8 cellular contexts compared by ENCODE assay signal in the genomic region with DNA sequence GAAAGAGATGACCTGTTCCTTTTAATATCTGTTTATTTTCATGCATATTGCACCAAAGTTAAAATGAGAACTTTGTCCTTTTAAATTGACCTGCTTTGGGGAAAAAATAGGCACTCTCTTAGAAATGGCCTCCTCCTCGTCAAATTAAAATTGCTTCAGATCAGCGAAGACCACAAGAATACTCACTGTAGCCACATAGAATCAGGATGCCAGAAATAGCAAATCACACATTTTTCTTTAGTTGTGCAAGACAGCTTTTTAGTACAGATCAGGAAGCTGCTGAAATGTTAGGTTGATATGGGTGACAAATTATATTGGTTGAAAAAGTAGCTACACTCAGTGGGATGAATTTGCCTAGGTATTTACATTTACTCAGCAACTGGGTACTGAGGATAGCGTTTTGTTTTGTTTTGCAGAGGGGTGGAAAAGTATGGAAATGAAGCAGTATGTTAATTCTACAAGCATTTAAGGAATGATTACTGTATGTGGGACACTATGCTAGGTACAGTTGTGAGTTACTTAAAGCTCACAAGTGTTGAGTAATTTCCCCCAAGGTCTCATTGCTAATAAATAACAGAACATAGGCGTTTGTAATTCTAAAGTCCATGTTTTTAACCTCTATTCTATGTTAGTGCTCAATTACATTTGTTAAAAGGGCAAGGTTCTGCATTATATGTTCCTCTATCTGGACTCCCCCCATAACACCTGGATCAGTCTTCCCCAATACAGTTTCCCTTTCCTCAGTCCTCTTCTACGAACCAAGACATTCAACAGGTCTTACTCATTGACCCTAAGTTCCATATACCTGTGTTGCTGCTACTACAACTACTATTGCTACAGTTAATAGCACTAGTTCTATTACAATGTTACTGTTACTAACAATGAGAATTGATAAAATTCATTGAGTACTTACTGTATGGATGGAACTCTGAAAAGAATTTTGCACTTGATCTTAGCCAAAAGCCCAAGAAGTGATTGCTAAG.
A peak's percentile ranks its signal among the peaks of the same experiment; 100 is the strongest.
DNase-seq lines count a peak whose midpoint lies in the region; ATAC-seq, FAIRE-seq and TF ChIP-seq lines count a peak whose summit lies in the region.

No MANE protein-coding gene starts in this region.

- H3K36me3 Mint-ChIP-seq in Caco-2 (ENCODE audit: insufficient read depth, unreplicated experiment), result no peaks in the 10 kb centered on the region

- no peaks in the 10 kb centered on the region for H3K9me3 ChIP-seq in SJCRH30 (replicated peaks)
- H3K9me3 ChIP-seq in Caco-2, result no peaks in the 10 kb centered on the region

- no TSS peak for BruUV-seq in Caco-2 (replicated peaks; lab: Mats Ljungman, UMichigan)

- TF ChIP-seq CTCF in fibroblast of the aortic adventitia (IDR thresholded peaks at IDR 0.05; ENCODE audit: insufficient read depth, low read length) (no peak), Caco-2 (IDR thresholded peaks at IDR 0.05; ENCODE audit: insufficient read depth in 1 of 2, low read depth in 1 of 2, low read length in 1 of 2, severe bottlenecking in 1 of 2, unreplicated experiment in 1 of 2) (no peak)

- no peak overlapping the region for H3K27ac Mint-ChIP-seq in Caco-2 (ENCODE audit: unreplicated experiment)

- H3K4me3 ChIP-seq in fibroblast of the aortic adventitia (ENCODE audit: low read depth, low read length) (no peak overlapping the region), SJCRH30 (no peak overlapping the region), Caco-2 (ENCODE audit: low read depth, low read length) (no peak overlapping the region)

- DNase-seq in AML-193 (lab: John Stamatoyannopoulos, UW) (peak; percentile 56 to 63), NCI-H526 treated with DMSO at 0.1 percent for 48 hours (lab: John Stamatoyannopoulos, UW) (peak; percentile 58), fibroblast of the aortic adventitia (ENCODE audit: low read depth) (peak; percentile 74), SJCRH30 (no peak), GM19239 (ENCODE audit: insufficient read length, low spot score) (no peak), Caco-2 (no peak), DMS114 treated with DMSO at 0.1 percent for 48 hours (lab: John Stamatoyannopoulos, UW; ENCODE audit: unreplicated experiment) (no peak)

- peaks cover 6% of the 10 kb centered on the region for H3K4me1 Mint-ChIP-seq in Caco-2 (ENCODE audit: low read depth, unreplicated experiment)

- peak; percentile 39 for ATAC-seq in GM21447 (IDR thresholded peaks at IDR 0.05; ENCODE audit: unreplicated experiment)

- no peaks in the 10 kb centered on the region for H3K9me3 Mint-ChIP-seq in Caco-2 (ENCODE audit: unreplicated experiment)

- H3K27me3 ChIP-seq in SJCRH30, result no peaks in the 10 kb centered on the region
- H3K27me3 ChIP-seq in Caco-2 (replicated peaks; ENCODE audit: control insufficient read depth, insufficient read depth, low read length), result no peaks in the 10 kb centered on the region

- peaks cover 22% of the 10 kb centered on the region for H3K4me1 ChIP-seq in SJCRH30
- no peaks in the 10 kb centered on the region for H3K4me1 ChIP-seq in Caco-2

- intact Hi-C loops in Caco-2 (cut with micrococcal nuclease; ENCODE audit: unreplicated experiment), result loop anchor here (2.0 to 5.0 kb wide), 2 partner anchors 100 to 151 kb away; a partner anchor contains a TSS

- H3K27ac ChIP-seq in SJCRH30, result no peak overlapping the region

- H3K4me3 Mint-ChIP-seq in Caco-2 (ENCODE audit: unreplicated experiment), result no peak overlapping the region

- no peak for FAIRE-seq in GM19239 (lab: Jason Lieb, UNC)

- CTCF ChIA-PET in Caco-2 (lab: Charles Lee), result no interaction called here

- H3K27me3 Mint-ChIP-seq in Caco-2 (ENCODE audit: insufficient read depth, unreplicated experiment), result peaks cover 2% of the 10 kb centered on the region

- POLR2A ChIA-PET in Caco-2 (lab: Charles Lee), result no interaction called here

- no peaks in the 10 kb centered on the region for H3K36me3 ChIP-seq in SJCRH30
- no peaks in the 10 kb centered on the region for H3K36me3 ChIP-seq in Caco-2 (ENCODE audit: control insufficient read depth, insufficient read depth, low read length)

Comparison
In these comparisons a context has a peak if more than half of its experiments do, and no peak if none do; other contexts are left out.
1. DNase-seq: peak in AML-193 (2 of 2), NCI-H526 treated with DMSO at 0.1 percent for 48 hours (single experiment) and fibroblast of the aortic adventitia (single experiment); none in SJCRH30 (0 of 2), GM19239 (single experiment), Caco-2 (0 of 2) and DMS114 treated with DMSO at 0.1 percent for 48 hours (single experiment).